8 cellular contexts compared by ENCODE assay signal in genomic region chr6:44593539-44593944, GRCh38.
A peak's percentile ranks its signal among the peaks of the same experiment; 100 is the strongest.
DNase-seq lines count a peak whose midpoint lies in the region; ATAC-seq and TF ChIP-seq lines count a peak whose summit lies in the region.

No MANE protein-coding gene starts in this region.

- peak; percentile 84 for ATAC-seq in SK-N-SH treated with all-trans-retinoic acid at 6 μM for 48 hours

- H3K9me3 ChIP-seq in MG63, result peaks cover 9% of the 10 kb centered on the region; the same call in 1 of the 2 replicates
- no peaks in the 10 kb centered on the region for H3K9me3 ChIP-seq in adrenal gland (replicated peaks in 1 of 3)

- TF ChIP-seq CTCF in adrenal gland (IDR thresholded peaks at IDR 0.05) (peak; percentile 18 to 57 (median 46)), kidney epithelial cell (IDR thresholded peaks at IDR 0.05; ENCODE audit: insufficient read depth, low read length, poor library complexity, severe bottlenecking) (peak; percentile 62), coronary artery (IDR thresholded peaks at IDR 0.05) (no peak)

- no peak for TF ChIP-seq POLR2A in adrenal gland (IDR thresholded peaks at IDR 0.05)

- intact Hi-C loops in adrenal gland (cut with DNase I), result no loop called here

- no peak overlapping the region for H3K4me3 ChIP-seq in MG63
- H3K4me3 ChIP-seq in adrenal gland, result no peak overlapping the region
- H3K4me3 ChIP-seq in kidney epithelial cell (ENCODE audit: low read depth, low read length), result no peak overlapping the region
- no peak overlapping the region for H3K4me3 ChIP-seq in coronary artery

- H3K27me3 ChIP-seq in MG63, result peaks cover 22% of the 10 kb centered on the region
- no peaks in the 10 kb centered on the region for H3K27me3 ChIP-seq in adrenal gland
- H3K27me3 ChIP-seq in kidney epithelial cell (ENCODE audit: control insufficient read depth, insufficient read depth, low read length), result no peaks in the 10 kb centered on the region

- H3K27ac ChIP-seq in adrenal gland, result no peak overlapping the region
- H3K27ac ChIP-seq in coronary artery, result no peak overlapping the region

- H3K36me3 ChIP-seq in MG63 (no peaks in the 10 kb centered on the region), adrenal gland (replicated peaks in 1 of 2) (no peaks in the 10 kb centered on the region), kidney epithelial cell (ENCODE audit: control insufficient read depth, insufficient read depth, low read length) (no peaks in the 10 kb centered on the region)

- 24 to 34% (median 25%) methylated on average over 2 of the region's 2 CpGs for WGBS in adrenal gland, 4 donors

- DNase-seq in NCI-H2107 treated with DMSO at 0.1 percent for 48 hours (lab: John Stamatoyannopoulos, UW; ENCODE audit: unreplicated experiment) (peak; percentile 3), NCI-H2107 (lab: John Stamatoyannopoulos, UW) (no peak), MG63 (peak; percentile 64), adrenal gland (peak; percentile 19 to 71 (median 47)), kidney epithelial cell (ENCODE audit: low read depth) (peak; percentile 32), coronary artery (ENCODE audit: low spot score) (no peak)
- peak; percentile 10 for DNase-seq in stimulated activated CD8-positive, alpha-beta memory T cell treated with anti-CD3 and anti-CD28 coated beads, Interleukin-12 subunit alpha, Interleukin-12 subunit beta, amount 100 ng/mL, for 4 hours (ENCODE audit: low read depth)

- no peaks in the 10 kb centered on the region for H3K4me1 ChIP-seq in adrenal gland (replicated peaks in 1 of 2)

TF ChIP-seq in SK-N-SH treated with all-trans-retinoic acid at 6 μM for 48 hours, 23 proteins besides CTCF, POLR2A, EP300 and RAD21:
- TF ChIP-seq, protein P1, sequence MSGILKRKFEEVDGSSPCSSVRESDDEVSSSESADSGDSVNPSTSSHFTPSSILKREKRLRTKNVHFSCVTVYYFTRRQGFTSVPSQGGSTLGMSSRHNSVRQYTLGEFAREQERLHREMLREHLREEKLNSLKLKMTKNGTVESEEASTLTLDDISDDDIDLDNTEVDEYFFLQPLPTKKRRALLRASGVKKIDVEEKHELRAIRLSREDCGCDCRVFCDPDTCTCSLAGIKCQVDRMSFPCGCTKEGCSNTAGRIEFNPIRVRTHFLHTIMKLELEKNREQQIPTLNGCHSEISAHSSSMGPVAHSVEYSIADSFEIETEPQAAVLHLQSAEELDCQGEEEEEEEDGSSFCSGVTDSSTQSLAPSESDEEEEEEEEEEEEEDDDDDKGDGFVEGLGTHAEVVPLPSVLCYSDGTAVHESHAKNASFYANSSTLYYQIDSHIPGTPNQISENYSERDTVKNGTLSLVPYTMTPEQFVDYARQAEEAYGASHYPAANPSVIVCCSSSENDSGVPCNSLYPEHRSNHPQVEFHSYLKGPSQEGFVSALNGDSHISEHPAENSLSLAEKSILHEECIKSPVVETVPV (CRISPR knock-in tag; IDR thresholded peaks at IDR 0.05), result no peak

Comparison
In these comparisons a context has a peak if more than half of its experiments do, and no peak if none do; other contexts are left out.
1. DNase-seq: peak in NCI-H2107 treated with DMSO at 0.1 percent for 48 hours (single experiment), MG63 (single experiment), adrenal gland (7 of 7), kidney epithelial cell (single experiment) and stimulated activated CD8-positive, alpha-beta memory T cell treated with anti-CD3 and anti-CD28 coated beads, Interleukin-12 subunit alpha, Interleukin-12 subunit beta, amount 100 ng/mL, for 4 hours (single experiment); none in NCI-H2107 (single experiment) and coronary artery (single experiment).